In the genomic region with DNA sequence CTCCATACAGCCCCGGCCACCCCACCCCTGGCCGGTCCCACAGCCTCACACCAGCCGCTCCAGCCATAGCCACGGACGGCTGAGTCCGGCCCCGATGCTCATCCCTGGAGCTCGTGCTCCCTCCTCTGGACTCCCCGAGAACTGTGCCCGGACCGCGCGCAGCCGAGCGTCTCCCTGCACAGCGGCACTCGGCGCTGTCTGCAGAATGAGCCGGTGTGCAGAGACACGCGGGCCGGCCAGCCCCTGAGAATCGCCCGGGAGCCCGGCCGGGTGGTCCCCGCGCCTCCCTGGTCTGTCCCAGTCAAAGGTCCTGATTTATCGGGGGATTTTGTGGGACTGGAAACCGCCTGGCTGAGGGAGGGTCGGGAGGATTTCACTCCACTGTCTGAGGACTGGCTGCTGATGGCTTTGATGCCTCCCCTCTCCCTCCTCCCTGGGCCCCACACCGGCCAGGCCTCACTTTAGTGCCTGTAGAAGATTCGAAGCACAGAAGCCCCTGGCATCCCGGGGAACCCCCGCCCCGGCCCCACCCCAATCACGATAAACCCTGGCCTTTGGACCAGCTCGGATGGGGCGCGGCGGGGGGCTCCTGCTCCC, we compare ENCODE assay signal across 9 cellular contexts.
A peak's percentile ranks its signal among the peaks of the same experiment; 100 is the strongest.
DNase-seq lines count a peak whose midpoint lies in the region; ATAC-seq and TF ChIP-seq lines count a peak whose summit lies in the region.
"Had no signal": no experiment of that assay in that cellular context is flagged by ENCODE, and none has a peak within 500 bp of the region (broad histone marks: within the 10 kb centered on the region; RNA-seq: fewer than 3 reads in every experiment).

No MANE protein-coding gene starts in this region.

- DNase-seq in SJSA1 (ENCODE audit: low read depth in 1 of 2, low spot score in 2 of 2) (peak; percentile 22 to 66), heart right ventricle (peak; percentile 61 to 69), renal cortical epithelial cell (ENCODE audit: low read depth) (peak; percentile 2), aorta (peak in 1 of 2 donors; percentile 69), NAMALWA (ENCODE audit: low spot score) (no peak)
- peak; percentile 84 for DNase-seq in activated naive CD4-positive, alpha-beta T cell treated with anti-CD3 and anti-CD28 coated beads for 36 hours

- no peaks in the 10 kb centered on the region for H3K36me3 ChIP-seq in DOHH2 (ENCODE audit: control insufficient read depth, low read length)
- H3K36me3 ChIP-seq in HUES6 (ENCODE audit: control insufficient read depth, insufficient read depth, low read length): no peaks in the 10 kb centered on the region
- no peaks in the 10 kb centered on the region for H3K36me3 ChIP-seq in SJSA1
- no peaks in the 10 kb centered on the region for H3K36me3 ChIP-seq in heart right ventricle
- no peaks in the 10 kb centered on the region for H3K36me3 ChIP-seq in aorta (ENCODE audit: control insufficient read depth in 1 of 2, insufficient read depth in 2 of 2, low read length in 1 of 2)

- TF ChIP-seq CTCF in DOHH2 (IDR thresholded peaks at IDR 0.05; ENCODE audit: low read depth, low read length, poor library complexity, severe bottlenecking) (peak; percentile 78), heart right ventricle (IDR thresholded peaks at IDR 0.05) (peak; percentile 60 to 81 (median 77))

- no peaks in the 10 kb centered on the region for H3K9me2 ChIP-seq in DOHH2 (replicated peaks; ENCODE audit: control insufficient read depth, low read length)

- H3K36me3 Mint-ChIP-seq in activated naive CD4-positive, alpha-beta T cell treated with anti-CD3 and anti-CD28 coated beads for 36 hours (ENCODE audit: low read depth): no peaks in the 10 kb centered on the region

- CTCF ChIA-PET in activated naive CD4-positive, alpha-beta T cell treated with anti-CD3 and anti-CD28 coated beads for 36 hours (lab: Charles Lee): interaction anchor here (0.6 to 1.1 kb wide), 5 partner anchors 11 to 420 kb away, joined by 3 to 5 read pairs (median 3); no protein-coding TSS in a partner anchor

- H3K9me3 Mint-ChIP-seq in activated naive CD4-positive, alpha-beta T cell treated with anti-CD3 and anti-CD28 coated beads for 36 hours: no peaks in the 10 kb centered on the region

- 15 to 17% methylated on average over 41 of the region's 41 CpGs for WGBS in heart right ventricle, 2 donors
- 18% methylated on average over 40 to 41 of the region's 41 CpGs for WGBS in aorta, 2 donors

- H3F3A ChIP-seq in DOHH2 (ENCODE audit: control insufficient read depth, insufficient read depth): peaks cover 11% of the 10 kb centered on the region

- H4K20me1 ChIP-seq in DOHH2 (ENCODE audit: control insufficient read depth, insufficient read depth, low read depth, low read length): no peaks in the 10 kb centered on the region

- H3K27ac ChIP-seq in DOHH2 (ENCODE audit: low read depth, low read length): peak overlapping the region; percentile 68; the same call in 1 of the 2 replicates
- H3K27ac ChIP-seq in HUES6 (ENCODE audit: low read depth, low read length): no peak overlapping the region
- no peak overlapping the region for H3K27ac ChIP-seq in SJSA1
- H3K27ac ChIP-seq in heart right ventricle: no peak overlapping the region
- H3K27ac ChIP-seq in aorta (ENCODE audit: low read depth in 1 of 2, low read length in 2 of 2): no peak overlapping the region
- H3K27ac ChIP-seq: epithelial cell of prostate had no signal

- H3K4me3 ChIP-seq in DOHH2 (ENCODE audit: low read length) (peak overlapping the region; percentile 77), HUES6 (ENCODE audit: low read depth, low read length) (peak overlapping the region; percentile 52), SJSA1 (no peak overlapping the region), heart right ventricle (peak overlapping the region; percentile 10 to 52 (median 42)), aorta (ENCODE audit: low read length in 2 of 2) (no peak overlapping the region)

- H3K9me3 ChIP-seq in DOHH2 (ENCODE audit: control insufficient read depth, insufficient read depth, low read length): no peaks in the 10 kb centered on the region
- no peaks in the 10 kb centered on the region for H3K9me3 ChIP-seq in HUES6 (ENCODE audit: control insufficient read depth, insufficient read depth, low read depth, low read length)
- no peaks in the 10 kb centered on the region for H3K9me3 ChIP-seq in SJSA1 (replicated peaks)
- H3K9me3 ChIP-seq in heart right ventricle: no peaks in the 10 kb centered on the region
- H3K9me3 ChIP-seq in aorta (ENCODE audit: control insufficient read depth, low read length): no peaks in the 10 kb centered on the region

- no peak overlapping the region for H3K27ac Mint-ChIP-seq in activated naive CD4-positive, alpha-beta T cell treated with anti-CD3 and anti-CD28 coated beads for 36 hours

- H3K27me3 ChIP-seq in DOHH2 (ENCODE audit: control insufficient read depth, low read length): peaks cover 23% of the 10 kb centered on the region
- peaks cover 60% of the 10 kb centered on the region for H3K27me3 ChIP-seq in HUES6 (ENCODE audit: control insufficient read depth, insufficient read depth, low read length)
- peaks cover 42% of the 10 kb centered on the region for H3K27me3 ChIP-seq in SJSA1 (replicated peaks)
- peaks cover 7 to 74% (median 65%) of the 10 kb centered on the region in 7 donors for H3K27me3 ChIP-seq in heart right ventricle
- no peaks in the 10 kb centered on the region for H3K27me3 ChIP-seq in aorta (ENCODE audit: control insufficient read depth in 1 of 2, insufficient read depth in 2 of 2, low read length in 1 of 2)

- H3K27me3 Mint-ChIP-seq in activated naive CD4-positive, alpha-beta T cell treated with anti-CD3 and anti-CD28 coated beads for 36 hours (ENCODE audit: low read depth): peaks cover 15% of the 10 kb centered on the region

- ATAC-seq in heart right ventricle (peak; percentile 81 to 93 (median 91)), aorta (ENCODE audit: low FRiP score) (peak; percentile 65)

- H3K4me1 ChIP-seq in DOHH2 (ENCODE audit: control insufficient read depth, low read length) (peaks cover 31% of the 10 kb centered on the region), HUES6 (ENCODE audit: control insufficient read depth, insufficient read depth, low read length) (no peaks in the 10 kb centered on the region), SJSA1 (replicated peaks) (no peaks in the 10 kb centered on the region), heart right ventricle (peaks cover 0 to 14% (median 5%) of the 10 kb centered on the region in 9 donors), aorta (ENCODE audit: control insufficient read depth in 1 of 2, insufficient read depth in 2 of 2, low read length in 2 of 2) (no peaks in the 10 kb centered on the region)

- H3K4me1 Mint-ChIP-seq in activated naive CD4-positive, alpha-beta T cell treated with anti-CD3 and anti-CD28 coated beads for 36 hours (ENCODE audit: low read depth): peaks cover 9% of the 10 kb centered on the region

- H3K4me3 Mint-ChIP-seq in activated naive CD4-positive, alpha-beta T cell treated with anti-CD3 and anti-CD28 coated beads for 36 hours: peak overlapping the region; percentile 68

- intact Hi-C loops in activated naive CD4-positive, alpha-beta T cell treated with anti-CD3 and anti-CD28 coated beads for 36 hours (cut with micrococcal nuclease): loop anchor here (10.0 kb wide), 1 partner anchor 680 kb away; no protein-coding TSS in a partner anchor
- intact Hi-C loops in heart right ventricle (cut with DNase I) (loop anchor here in 3 of 10 donors (5.0 to 10.0 kb wide), 3 partner anchors 68 to 680 kb away; no protein-coding TSS in a partner anchor), aorta (cut with DNase I) (no loop called here)

- peak overlapping the region; percentile 90 for H3K4me2 ChIP-seq in DOHH2 (ENCODE audit: low read length)

- H3K79me2 ChIP-seq in DOHH2 (ENCODE audit: control insufficient read depth, low read length): no peaks in the 10 kb centered on the region

- no peak overlapping the region for H3K9ac ChIP-seq in HUES6 (ENCODE audit: low read length)

Comparison
In these comparisons a context has a peak if more than half of its experiments do, and no peak if none do; other contexts are left out.
1. H3K4me3 ChIP-seq: peak in DOHH2 (single experiment), HUES6 (single experiment) and heart right ventricle (10 of 10); none in SJSA1 (single experiment) and aorta (0 of 2).